In the genomic region with DNA sequence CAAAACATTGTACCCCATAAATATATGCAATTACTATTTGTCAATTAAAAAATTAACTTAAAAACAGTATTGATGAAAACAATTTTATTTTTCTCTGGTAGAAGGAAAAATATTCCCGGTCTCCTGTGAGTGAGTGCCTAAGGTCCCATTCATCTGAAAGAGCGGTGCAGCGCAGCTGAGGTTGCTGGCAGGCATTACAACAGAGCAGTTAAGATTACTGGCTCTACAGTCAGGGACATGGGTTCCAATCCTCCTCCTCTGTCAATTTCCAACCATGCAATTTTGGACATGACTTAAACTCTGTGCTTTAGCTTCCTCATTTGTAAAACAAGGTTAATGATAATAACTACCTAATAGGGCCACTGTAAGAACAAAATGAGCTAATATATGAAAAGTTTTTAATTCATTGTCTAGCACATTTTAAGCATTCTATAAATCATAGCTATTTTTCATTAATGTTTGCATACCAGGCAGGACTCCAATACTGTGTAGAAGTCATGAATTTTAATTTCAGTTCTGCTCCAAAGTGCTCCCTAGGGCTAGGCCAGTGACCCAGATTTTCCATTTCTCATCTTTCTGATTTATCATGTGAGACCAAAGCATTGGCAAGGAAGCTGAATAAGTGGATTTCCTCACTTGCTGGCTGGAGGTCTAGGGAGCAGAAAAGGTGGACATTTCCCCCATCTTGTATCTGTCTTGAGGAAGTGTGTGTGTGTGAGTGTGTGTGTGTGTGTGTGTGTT, we compare ENCODE assay signal across 6 cellular contexts.
DNase-seq lines count a peak whose midpoint lies in the region; ATAC-seq, FAIRE-seq and TF ChIP-seq lines count a peak whose summit lies in the region.
"Not testable (repeated sequence)": the region's sequence is repeated elsewhere in the genome, so short reads cannot be mapped to it uniquely, and the experiment has no call there.

No MANE protein-coding gene starts in this region.

- in situ Hi-C loops in K562 (cut with MboI) = not testable (repeated sequence)

- H3K9me1 ChIP-seq in K562 (ENCODE audit: control insufficient read depth, insufficient read depth, low read length) = not testable (repeated sequence)

- H3K9me3 Mint-ChIP-seq in stimulated activated naive B cell treated with anti-CD40 and anti-IgM and Interleukin-4, amounts not matched to agents 10 μg/mL and 1 μg/mL and 100 μg/mL, for 72 hours = not testable (repeated sequence)

- H3K4me3 Mint-ChIP-seq in stimulated activated naive B cell treated with anti-CD40 and anti-IgM and Interleukin-4, amounts not matched to agents 10 μg/mL and 1 μg/mL and 100 μg/mL, for 72 hours = not testable (repeated sequence)

- H3K27me3 Mint-ChIP-seq in stimulated activated naive B cell treated with anti-CD40 and anti-IgM and Interleukin-4, amounts not matched to agents 10 μg/mL and 1 μg/mL and 100 μg/mL, for 72 hours = not testable (repeated sequence)

- not testable (repeated sequence) for TF ChIP-seq EP300 in K562 (IDR thresholded peaks at IDR 0.05; ENCODE audit: low read length); sigmoid colon (IDR thresholded peaks at IDR 0.05)

- CTCF ChIA-PET in K562 (lab: Yijun Ruan, JAX; ENCODE audit: low intra/inter-chr PET ratio) = not testable (repeated sequence)

- not testable (repeated sequence) for H3K27me3 ChIP-seq in K562 (ENCODE audit: control insufficient read depth in 2 of 2, insufficient read depth in 2 of 2, low read length in 2 of 2); sigmoid colon

- intact Hi-C loops in K562 (cut with micrococcal nuclease); Right ventricle myocardium superior (cut with DNase I); left cardiac atrium (cut with DNase I); sigmoid colon (cut with DNase I): not testable (repeated sequence)

- POLR2A ChIA-PET in K562 (lab: Yijun Ruan, JAX) = not testable (repeated sequence)

- peak; percentile 52; the same call in 1 of the 3 replicates for ATAC-seq in K562
- peak; percentile 49 for ATAC-seq in Right ventricle myocardium superior (ENCODE audit: poor library complexity)
- peak; percentile 44 to 62 for ATAC-seq in left cardiac atrium
- peak; percentile 75 for ATAC-seq in omental fat pad (ENCODE audit: low FRiP score)
- ATAC-seq in stimulated activated naive B cell treated with anti-CD40 and anti-IgM and Interleukin-4, amounts not matched to agents 10 μg/mL and 1 μg/mL and 100 μg/mL, for 72 hours (replicated peaks) = peak; percentile 61 to 74

- not testable (repeated sequence) for TF ChIP-seq POLR2A in K562 (conservative IDR thresholded peaks at IDR 0.05); sigmoid colon (IDR thresholded peaks at IDR 0.05)

- H3K79me2 ChIP-seq in K562 (ENCODE audit: control insufficient read depth, insufficient read depth, low read length) = not testable (repeated sequence)

- not testable (repeated sequence) for H3K27ac Mint-ChIP-seq in stimulated activated naive B cell treated with anti-CD40 and anti-IgM and Interleukin-4, amounts not matched to agents 10 μg/mL and 1 μg/mL and 100 μg/mL, for 72 hours

- not testable (repeated sequence) for H3K36me3 Mint-ChIP-seq in stimulated activated naive B cell treated with anti-CD40 and anti-IgM and Interleukin-4, amounts not matched to agents 10 μg/mL and 1 μg/mL and 100 μg/mL, for 72 hours

- not testable (repeated sequence) for H3K27ac ChIP-seq in K562 (ENCODE audit: extremely low read depth, low read depth, low read length); sigmoid colon

- H3K9me3 ChIP-seq in K562 (replicated peaks; ENCODE audit: control insufficient read depth, insufficient read depth, low read depth, low read length); sigmoid colon: not testable (repeated sequence)

- not testable (repeated sequence) for H3K4me1 Mint-ChIP-seq in stimulated activated naive B cell treated with anti-CD40 and anti-IgM and Interleukin-4, amounts not matched to agents 10 μg/mL and 1 μg/mL and 100 μg/mL, for 72 hours

- not testable (repeated sequence) for TF ChIP-seq CTCF in K562 (IDR thresholded peaks at IDR 0.05 in 2 of 3, conservative IDR thresholded peaks at IDR 0.05 in 1 of 3; ENCODE audit: insufficient read depth in 2 of 3, low read depth in 1 of 3, low read length in 3 of 3); omental fat pad (IDR thresholded peaks at IDR 0.05); sigmoid colon (IDR thresholded peaks at IDR 0.05)

- not testable (repeated sequence) for H3K4me3 ChIP-seq in K562, sigmoid colon

- H2AFZ ChIP-seq in K562 (ENCODE audit: low read depth, low read length) = not testable (repeated sequence)

- H4K20me1 ChIP-seq in K562 (replicated peaks; ENCODE audit: control insufficient read depth, insufficient read depth, low read length) = not testable (repeated sequence)

- FAIRE-seq in K562 (lab: Jason Lieb, UNC) = not testable (repeated sequence)

- H3K36me3 ChIP-seq in K562 (ENCODE audit: control insufficient read depth, insufficient read depth, low read length); sigmoid colon: not testable (repeated sequence)

- not testable (repeated sequence) for TF ChIP-seq RAD21 in K562 (CRISPR knock-in tag; conservative IDR thresholded peaks at IDR 0.05 in 1 of 2, IDR thresholded peaks at IDR 0.05 in 1 of 2)

- H3K4me1 ChIP-seq in K562 (replicated peaks in 1 of 2; ENCODE audit: control insufficient read depth in 2 of 2, insufficient read depth in 2 of 2, low read length in 2 of 2); sigmoid colon: not testable (repeated sequence)

- not testable (repeated sequence) for H3K4me2 ChIP-seq in K562 (ENCODE audit: insufficient read depth, low read length)

- not testable (repeated sequence) for H3K9ac ChIP-seq in K562 (ENCODE audit: insufficient read depth in 1 of 2, low read depth in 2 of 2, low read length in 2 of 2)

- not testable (repeated sequence) for BruUV-seq in K562 (replicated peaks; lab: Mats Ljungman, UMichigan)

- no CpG with 5 or more reads among the region's 3 CpGs for WGBS in K562 (ENCODE audit: insufficient coverage, low coverage, missing lambda C conversion rate)
- no CpG with 5 or more reads among the region's 3 CpGs for WGBS in sigmoid colon, 2 donors

- DNase-seq in K562 (ENCODE audit: extremely low read depth in 1 of 4, low spot score in 3 of 4); Right ventricle myocardium superior; left cardiac atrium; omental fat pad (ENCODE audit: low spot score); stimulated activated naive B cell treated with anti-CD40 and anti-IgM and Interleukin-4, amounts not matched to agents 10 μg/mL and 1 μg/mL and 100 μg/mL, for 72 hours: not testable (repeated sequence)
- DNase-seq in sigmoid colon = peak; percentile 8

TF ChIP-seq in K562, 482 proteins besides CTCF, POLR2A, EP300 and RAD21:
- TF ChIP-seq ZNF24 (IDR thresholded peaks at IDR 0.05) = peak; percentile 73; the same call in 1 of the 2 replicates
